In the genomic region with DNA sequence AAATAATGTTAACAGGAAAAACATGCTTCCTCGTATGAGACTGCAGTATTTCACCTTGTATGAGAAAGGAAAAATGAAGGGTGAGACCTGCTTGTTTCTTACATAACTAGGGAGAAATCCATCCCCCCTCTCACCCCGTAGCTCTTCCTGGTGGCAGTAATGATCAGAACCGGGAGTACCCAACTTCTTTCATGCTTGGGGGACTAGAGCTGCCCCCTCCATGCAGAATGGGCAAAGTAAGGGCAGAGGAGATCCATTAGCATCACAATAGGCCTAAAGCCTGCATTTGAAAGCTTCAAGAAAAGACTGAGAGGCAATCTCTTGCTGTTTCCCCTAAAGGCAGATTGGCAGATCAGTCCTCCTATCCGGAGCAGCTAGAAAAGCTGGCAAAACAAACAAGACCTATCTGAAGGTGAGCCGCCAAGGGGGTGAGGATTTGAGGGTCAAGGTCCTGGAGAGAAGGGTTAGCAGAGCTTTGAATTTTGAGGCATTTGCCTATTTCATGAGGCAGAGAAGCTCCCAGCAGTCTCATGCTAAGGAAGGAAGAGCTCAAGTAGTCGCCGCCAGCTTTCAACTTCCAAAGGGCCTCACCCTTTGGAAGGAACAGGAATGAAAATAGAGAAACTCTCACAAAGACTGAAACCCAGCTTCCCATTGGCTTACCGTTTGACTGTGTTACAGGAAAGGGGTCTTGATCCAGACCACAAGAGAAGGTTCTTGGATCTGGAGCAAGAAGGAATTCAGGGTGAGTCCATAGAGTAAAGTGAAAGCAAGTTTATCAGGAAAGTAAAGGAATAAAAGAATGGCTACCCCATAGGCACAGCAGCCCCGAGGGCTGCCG, we compare ENCODE assay signal across 1 cellular context.
TF ChIP-seq lines count a peak whose summit lies in the region.

No MANE protein-coding gene starts in this region.

TF ChIP-seq in endothelial cell of umbilical vein, 7 proteins besides CTCF, POLR2A, EP300 and RAD21:
- no peak for TF ChIP-seq JUN (IDR thresholded peaks at IDR 0.05; ENCODE audit: borderline replicate concordance, insufficient read depth, insufficient read length, low read depth)
